In genomic region chr7:107659666-107660065, GRCh38 we compare ENCODE assay signal across 8 cellular contexts. TPM values are rescaled to one million over a fixed set of nuclear protein-coding genes. Genes with fewer than 3 reads are reported as not detected.
DNase-seq lines count a peak whose midpoint lies in the region; ATAC-seq and TF ChIP-seq lines count a peak whose summit lies in the region.

No MANE protein-coding gene starts in this region.

- no peak overlapping the region for H3K4me3 ChIP-seq in SK-N-SH (ENCODE audit: low read depth in 2 of 2, low read length in 1 of 2)
- no peak overlapping the region for H3K4me3 ChIP-seq in epithelial cell of esophagus (ENCODE audit: low read length)
- H3K4me3 ChIP-seq in Caco-2 (ENCODE audit: low read depth, low read length): no peak overlapping the region

- H3K36me3 ChIP-seq in SK-N-SH (replicated peaks in 1 of 2; ENCODE audit: control insufficient read depth in 1 of 2, insufficient read depth in 2 of 2, low read length in 1 of 2) (no peaks in the 10 kb centered on the region), Caco-2 (ENCODE audit: control insufficient read depth, insufficient read depth, low read length) (no peaks in the 10 kb centered on the region)

- H3K9ac ChIP-seq in SK-N-SH: no peak overlapping the region

- TF ChIP-seq CTCF in SK-N-SH (IDR thresholded peaks at IDR 0.05) (no peak), epithelial cell of esophagus (IDR thresholded peaks at IDR 0.05; ENCODE audit: insufficient read depth, low read depth, low read length, missing control alignments) (no peak), Caco-2 (IDR thresholded peaks at IDR 0.05; ENCODE audit: insufficient read depth in 1 of 2, low read depth in 1 of 2, low read length in 1 of 2, severe bottlenecking in 1 of 2, unreplicated experiment in 1 of 2) (no peak)

- no peaks in the 10 kb centered on the region for H3K9me3 ChIP-seq in SK-N-SH
- no peaks in the 10 kb centered on the region for H3K9me3 ChIP-seq in Caco-2

- H4K20me1 ChIP-seq in SK-N-SH (ENCODE audit: insufficient read depth): no peaks in the 10 kb centered on the region

- no peaks in the 10 kb centered on the region for H3K9me3 Mint-ChIP-seq in Caco-2 (ENCODE audit: unreplicated experiment)

- intact Hi-C loops in Caco-2 (cut with micrococcal nuclease; ENCODE audit: unreplicated experiment): loop anchor here (2.0 kb wide), 1 partner anchor 79 kb away; the partner anchor contains the start of gene BCAP29

- POLR2A ChIA-PET in SK-N-SH (lab: Yijun Ruan, JAX) (no interaction called here), Caco-2 (lab: Charles Lee) (no interaction called here)

- no TSS peak for BruUV-seq in Caco-2 (replicated peaks; lab: Mats Ljungman, UMichigan)

- peaks cover 5% of the 10 kb centered on the region for H3K4me1 Mint-ChIP-seq in Caco-2 (ENCODE audit: low read depth, unreplicated experiment)

- H3K4me1 ChIP-seq in SK-N-SH (ENCODE audit: control insufficient read depth in 1 of 2, insufficient read depth in 2 of 2, low read depth in 1 of 2, low read length in 1 of 2) (peaks cover 0 to 14% of the 10 kb centered on the region in 2 experiments; a peak in 1 of 4 replicates), Caco-2 (no peaks in the 10 kb centered on the region)

- H3K27me3 ChIP-seq in SK-N-SH (ENCODE audit: insufficient read depth) (peaks cover 15% of the 10 kb centered on the region), Caco-2 (replicated peaks; ENCODE audit: control insufficient read depth, insufficient read depth, low read length) (peaks cover 6% of the 10 kb centered on the region; the same call in 1 of the 2 replicates)

- no peaks in the 10 kb centered on the region for H3F3A ChIP-seq in SK-N-SH (replicated peaks; ENCODE audit: insufficient read depth)

- ATAC-seq in SK-N-SH treated with all-trans-retinoic acid at 6 μM for 48 hours: no peak

- 68% methylated on average over 4 of the region's 4 CpGs for WGBS in SK-N-SH (ENCODE audit: low lambda C conversion rate)

- no peak overlapping the region for H3K27ac Mint-ChIP-seq in Caco-2 (ENCODE audit: unreplicated experiment)

- no peak overlapping the region for H3K27ac ChIP-seq in SK-N-SH (ENCODE audit: low read depth in 2 of 2, low read length in 1 of 2)

- no peak overlapping the region for H2AFZ ChIP-seq in SK-N-SH (ENCODE audit: low read depth)

- TF ChIP-seq EP300 in SK-N-SH (IDR thresholded peaks at IDR 0.05; ENCODE audit: borderline replicate concordance in 1 of 2, low read depth in 1 of 2, low read length in 1 of 2): no peak

- H3K4me2 ChIP-seq in SK-N-SH: no peak overlapping the region

- DNase-seq in SK-N-SH (no peak), RPMI7951 (ENCODE audit: low read depth) (peak; percentile 26), epithelial cell of esophagus (ENCODE audit: low read depth) (peak; percentile 83), Caco-2 (no peak), middle frontal gyrus (ENCODE audit: extremely low spot score, low spot score) (no peak), NCI-H2107 treated with DMSO at 0.1 percent for 48 hours (lab: John Stamatoyannopoulos, UW; ENCODE audit: unreplicated experiment) (no peak)
- peak; percentile 57 for DNase-seq in stimulated activated CD8-positive, alpha-beta memory T cell treated with anti-CD3 and anti-CD28 coated beads, Interleukin-4, amount 100 ng/mL, for 48 hours

- no peaks in the 10 kb centered on the region for H3K79me2 ChIP-seq in SK-N-SH (ENCODE audit: insufficient read depth)

- no peak for TF ChIP-seq RAD21 in SK-N-SH (IDR thresholded peaks at IDR 0.05; ENCODE audit: low read length)

- H3K9me2 ChIP-seq in SK-N-SH: no peaks in the 10 kb centered on the region

- peaks cover 28% of the 10 kb centered on the region for H3K27me3 Mint-ChIP-seq in Caco-2 (ENCODE audit: insufficient read depth, unreplicated experiment)

- CTCF ChIA-PET in SK-N-SH (lab: Yijun Ruan, JAX) (interaction anchor here (0.7 to 1.6 kb wide), 5 partner anchors 17 to 220 kb away, joined by 3 to 4 read pairs (median 3); no protein-coding TSS in a partner anchor), Caco-2 (lab: Charles Lee) (no interaction called here)

- no peaks in the 10 kb centered on the region for H3K36me3 Mint-ChIP-seq in Caco-2 (ENCODE audit: insufficient read depth, unreplicated experiment)

- H3K4me3 Mint-ChIP-seq in Caco-2 (ENCODE audit: unreplicated experiment): no peak overlapping the region

TF ChIP-seq in SK-N-SH, 30 proteins besides CTCF, POLR2A, EP300 and RAD21:
- TF ChIP-seq GATA2 (CRISPR knock-in tag; IDR thresholded peaks at IDR 0.05) (no peak), FOSL2 (IDR thresholded peaks at IDR 0.05; ENCODE audit: borderline replicate concordance, low read depth) (peak; percentile 54; the same call in 1 of the 2 replicates), PBX3 (IDR thresholded peaks at IDR 0.05) (peak; percentile 12; the same call in 1 of the 2 replicates), TAF1 (IDR thresholded peaks at IDR 0.05; ENCODE audit: borderline replicate concordance, low read depth, low read length) (no peak), JUND (IDR thresholded peaks at IDR 0.05) (0 out of 2 replicates have a peak, but pooled peaks have one; percentile 32)
TF ChIP-seq in SK-N-SH: peak in this region for 3.

TF ChIP-seq in SK-N-SH treated with all-trans-retinoic acid at 6 μM for 48 hours, 23 proteins besides CTCF, POLR2A, EP300 and RAD21 (continues in another document):
- no peak for TF ChIP-seq CSRNP3 (CRISPR knock-in tag; IDR thresholded peaks at IDR 0.05)
- TF ChIP-seq BACH2 (CRISPR knock-in tag; IDR thresholded peaks at IDR 0.05; ENCODE audit: borderline replicate concordance): no peak
- TF ChIP-seq ZNF70 (CRISPR knock-in tag; IDR thresholded peaks at IDR 0.05): no peak
- no peak for TF ChIP-seq ARNTL (CRISPR knock-in tag; IDR thresholded peaks at IDR 0.05; ENCODE audit: borderline replicate concordance, low read depth)
- TF ChIP-seq ZNF565 (CRISPR knock-in tag; conservative IDR thresholded peaks at IDR 0.05; ENCODE audit: low read depth): no peak
- TF ChIP-seq PPARA (CRISPR knock-in tag; IDR thresholded peaks at IDR 0.05; ENCODE audit: borderline replicate concordance): no peak
- TF ChIP-seq ZFP3 (CRISPR knock-in tag; IDR thresholded peaks at IDR 0.05): no peak
- no peak for TF ChIP-seq TOX (CRISPR knock-in tag; IDR thresholded peaks at IDR 0.05; ENCODE audit: borderline replicate concordance)
- TF ChIP-seq CREB5 (CRISPR knock-in tag; IDR thresholded peaks at IDR 0.05; ENCODE audit: low read depth): no peak
- TF ChIP-seq ZNF8 (CRISPR knock-in tag; IDR thresholded peaks at IDR 0.05): no peak
- TF ChIP-seq TSHZ2 (CRISPR knock-in tag; IDR thresholded peaks at IDR 0.05): no peak
- no peak for TF ChIP-seq ZFP30 (CRISPR knock-in tag; IDR thresholded peaks at IDR 0.05)
- no peak for TF ChIP-seq ESRRG (CRISPR knock-in tag; IDR thresholded peaks at IDR 0.05)
- TF ChIP-seq GLIS3 (CRISPR knock-in tag; IDR thresholded peaks at IDR 0.05): no peak
- no peak for TF ChIP-seq ISL1 (CRISPR knock-in tag; IDR thresholded peaks at IDR 0.05)

RNA-seq across cellular contexts. Expression of gene SLC26A4, which starts 1.0 kb away (rescaled TPM):
- polyA plus RNA-seq in SK-N-SH (2012; rRNA removed): 0.61 and 0.78 TPM in 2 replicates
- polyA plus RNA-seq in SK-N-SH (2012; cell fraction: cytosol; rRNA removed): 0.70 and 1.00 TPM in 2 replicates
- polyA plus RNA-seq in SK-N-SH (2012; cell fraction: nucleus; rRNA removed): 0.39 and 0.49 TPM in 2 replicates
- total RNA-seq in RPMI7951 (2014; rRNA removed; shearing (Covaris generic)): 1.4 and 1.5 TPM in 2 replicates
- not detected in 2 replicates for total RNA-seq in Caco-2 (2022)

Comparison
In these comparisons a context has a peak if more than half of its experiments do, and no peak if none do; other contexts are left out.
1. DNase-seq: peak in RPMI7951 (single experiment), epithelial cell of esophagus (single experiment) and stimulated activated CD8-positive, alpha-beta memory T cell treated with anti-CD3 and anti-CD28 coated beads, Interleukin-4, amount 100 ng/mL, for 48 hours (single experiment); none in SK-N-SH (single experiment), Caco-2 (0 of 2), middle frontal gyrus (single experiment) and NCI-H2107 treated with DMSO at 0.1 percent for 48 hours (single experiment).